1 cellular context compared by ENCODE assay signal in the genomic region with DNA sequence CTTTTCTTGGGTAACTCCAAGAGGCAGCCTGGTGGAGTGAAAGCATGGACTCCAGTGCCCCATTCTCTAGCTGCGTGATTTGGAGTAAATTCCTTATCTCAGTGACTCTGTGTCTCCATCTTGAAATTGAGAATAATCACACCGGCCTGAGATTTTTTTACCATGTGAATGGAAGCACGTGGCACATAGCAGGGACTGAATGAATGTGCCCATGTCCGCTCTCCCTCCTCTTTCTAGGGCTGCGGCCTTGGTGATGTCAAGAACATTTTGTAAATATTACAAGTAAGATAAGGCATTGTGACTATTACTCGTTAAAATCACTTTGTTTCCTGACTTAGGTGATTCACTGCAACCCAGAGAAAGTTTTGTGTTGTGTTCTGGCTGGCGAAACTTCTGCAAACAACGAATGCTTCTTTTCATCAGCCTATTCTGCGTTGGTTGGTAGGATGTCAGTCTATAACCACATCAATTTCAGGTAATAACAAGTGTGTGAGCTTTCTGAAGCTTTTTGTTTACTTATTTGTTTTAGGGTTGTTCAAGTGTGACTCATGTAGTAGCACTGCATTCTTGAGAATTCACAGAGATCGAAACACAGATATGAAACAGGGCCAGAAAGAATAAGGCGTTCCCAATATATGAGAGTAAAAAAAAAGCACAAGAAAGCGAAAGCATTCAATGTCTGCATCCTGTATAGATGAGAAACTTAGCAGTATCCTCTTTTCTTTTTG.
TF ChIP-seq lines count a peak whose summit lies in the region.

No MANE protein-coding gene starts in this region.

TF ChIP-seq in HEK293, 187 proteins besides CTCF, POLR2A, EP300 and RAD21 (continued from another document):
- TF ChIP-seq, protein P1, sequence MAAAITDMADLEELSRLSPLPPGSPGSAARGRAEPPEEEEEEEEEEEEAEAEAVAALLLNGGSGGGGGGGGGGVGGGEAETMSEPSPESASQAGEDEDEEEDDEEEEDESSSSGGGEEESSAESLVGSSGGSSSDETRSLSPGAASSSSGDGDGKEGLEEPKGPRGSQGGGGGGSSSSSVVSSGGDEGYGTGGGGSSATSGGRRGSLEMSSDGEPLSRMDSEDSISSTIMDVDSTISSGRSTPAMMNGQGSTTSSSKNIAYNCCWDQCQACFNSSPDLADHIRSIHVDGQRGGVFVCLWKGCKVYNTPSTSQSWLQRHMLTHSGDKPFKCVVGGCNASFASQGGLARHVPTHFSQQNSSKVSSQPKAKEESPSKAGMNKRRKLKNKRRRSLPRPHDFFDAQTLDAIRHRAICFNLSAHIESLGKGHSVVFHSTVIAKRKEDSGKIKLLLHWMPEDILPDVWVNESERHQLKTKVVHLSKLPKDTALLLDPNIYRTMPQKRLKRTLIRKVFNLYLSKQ (tag by site-specific recombination; IDR thresholded peaks at IDR 0.05; ENCODE audit: borderline replicate concordance), result no peak
- no peak for TF ChIP-seq PRDM6 (tag by site-specific recombination; IDR thresholded peaks at IDR 0.05)
- no peak for TF ChIP-seq ZNF169 (tag by site-specific recombination; IDR thresholded peaks at IDR 0.05)
- no peak for TF ChIP-seq SP2 (tag by site-specific recombination; IDR thresholded peaks at IDR 0.05)
- TF ChIP-seq, protein P2, sequence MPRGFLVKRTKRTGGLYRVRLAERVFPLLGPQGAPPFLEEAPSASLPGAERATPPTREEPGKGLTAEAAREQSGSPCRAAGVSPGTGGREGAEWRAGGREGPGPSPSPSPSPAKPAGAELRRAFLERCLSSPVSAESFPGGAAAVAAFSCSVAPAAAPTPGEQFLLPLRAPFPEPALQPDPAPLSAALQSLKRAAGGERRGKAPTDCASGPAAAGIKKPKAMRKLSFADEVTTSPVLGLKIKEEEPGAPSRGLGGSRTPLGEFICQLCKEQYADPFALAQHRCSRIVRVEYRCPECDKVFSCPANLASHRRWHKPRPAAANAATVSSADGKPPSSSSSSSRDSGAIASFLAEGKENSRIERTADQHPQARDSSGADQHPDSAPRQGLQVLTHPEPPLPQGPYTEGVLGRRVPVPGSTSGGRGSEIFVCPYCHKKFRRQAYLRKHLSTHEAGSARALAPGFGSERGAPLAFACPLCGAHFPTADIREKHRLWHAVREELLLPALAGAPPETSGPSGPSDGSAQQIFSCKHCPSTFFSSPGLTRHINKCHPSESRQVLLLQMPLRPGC (tag by site-specific recombination; IDR thresholded peaks at IDR 0.05), result 0 out of 2 replicates have a peak, but pooled peaks have one; percentile 19
- TF ChIP-seq ZNF670 (tag by site-specific recombination; IDR thresholded peaks at IDR 0.05; ENCODE audit: low read depth), result no peak
- no peak for TF ChIP-seq ZNF140 (tag by site-specific recombination; IDR thresholded peaks at IDR 0.05)
- no peak for TF ChIP-seq ZNF548 (tag by site-specific recombination; IDR thresholded peaks at IDR 0.05)
- TF ChIP-seq, protein P3, sequence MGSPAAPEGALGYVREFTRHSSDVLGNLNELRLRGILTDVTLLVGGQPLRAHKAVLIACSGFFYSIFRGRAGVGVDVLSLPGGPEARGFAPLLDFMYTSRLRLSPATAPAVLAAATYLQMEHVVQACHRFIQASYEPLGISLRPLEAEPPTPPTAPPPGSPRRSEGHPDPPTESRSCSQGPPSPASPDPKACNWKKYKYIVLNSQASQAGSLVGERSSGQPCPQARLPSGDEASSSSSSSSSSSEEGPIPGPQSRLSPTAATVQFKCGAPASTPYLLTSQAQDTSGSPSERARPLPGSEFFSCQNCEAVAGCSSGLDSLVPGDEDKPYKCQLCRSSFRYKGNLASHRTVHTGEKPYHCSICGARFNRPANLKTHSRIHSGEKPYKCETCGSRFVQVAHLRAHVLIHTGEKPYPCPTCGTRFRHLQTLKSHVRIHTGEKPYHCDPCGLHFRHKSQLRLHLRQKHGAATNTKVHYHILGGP (tag by site-specific recombination; IDR thresholded peaks at IDR 0.05), result no peak
- peak; percentile 57; the same call in 1 of the 2 replicates for TF ChIP-seq HOXD13 (CRISPR knock-in tag; IDR thresholded peaks at IDR 0.05; ENCODE audit: borderline replicate concordance)
- TF ChIP-seq ZNF175 (tag by site-specific recombination; IDR thresholded peaks at IDR 0.05), result no peak
- TF ChIP-seq PRDM1 (tag by site-specific recombination; IDR thresholded peaks at IDR 0.05), result peak; percentile 55
- TF ChIP-seq ZNF239 (tag by site-specific recombination; IDR thresholded peaks at IDR 0.05), result no peak
- peak; percentile 19 for TF ChIP-seq SETDB1 (IDR thresholded peaks at IDR 0.05; ENCODE audit: insufficient read length, low read length)
- TF ChIP-seq IKZF3 (tag by site-specific recombination; IDR thresholded peaks at IDR 0.05), result no peak
- TF ChIP-seq ZFP3 (tag by site-specific recombination; IDR thresholded peaks at IDR 0.05; ENCODE audit: low read depth), result no peak
- TF ChIP-seq SP3 (tag by site-specific recombination; IDR thresholded peaks at IDR 0.05), result no peak
